ENCODE assay signal across 11 cellular contexts in the genomic region with DNA sequence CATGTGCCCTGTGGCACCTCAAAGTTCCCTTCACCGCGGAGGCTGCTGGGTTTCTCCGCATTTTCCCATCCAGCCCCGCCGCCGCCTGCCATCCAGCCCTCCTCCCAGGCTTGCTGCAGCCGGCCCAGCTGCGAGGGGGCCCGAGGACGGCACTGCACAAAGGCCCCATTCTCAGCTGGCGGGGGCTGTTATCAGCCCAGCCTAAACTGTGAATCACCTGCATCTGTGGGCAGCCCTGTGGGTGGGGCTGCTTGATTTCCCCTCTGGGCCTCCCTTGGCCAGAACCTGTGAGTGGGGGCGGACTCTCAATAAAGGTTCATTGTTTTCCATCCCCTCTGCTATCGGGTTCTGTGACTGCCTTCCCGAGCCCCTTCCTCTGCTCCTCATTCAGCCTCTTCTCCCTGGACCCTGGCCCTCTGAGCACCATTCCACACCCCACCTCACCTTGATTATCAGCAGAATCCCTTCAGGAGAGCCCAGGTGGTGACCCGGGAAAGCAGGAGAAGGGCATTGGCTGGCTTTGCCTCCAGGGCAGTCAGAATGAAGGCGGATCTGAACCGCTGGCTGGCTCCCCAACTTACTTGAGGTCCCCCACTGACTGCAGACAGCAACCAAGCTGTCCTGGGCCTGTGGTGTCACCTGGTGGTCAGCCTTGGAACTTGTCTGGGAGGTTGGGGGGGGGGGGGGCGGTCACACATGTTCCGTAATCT.
DNase-seq lines count a peak whose midpoint lies in the region; TF ChIP-seq lines count a peak whose summit lies in the region.
"Had no signal": no experiment of that assay in that cellular context is flagged by ENCODE, and none has a peak within 500 bp of the region (broad histone marks: within the 10 kb centered on the region; RNA-seq: fewer than 3 reads in every experiment).

No MANE protein-coding gene starts in this region.

- H3K27ac ChIP-seq in breast epithelium (peak overlapping the region; percentile 33 to 48), temporal lobe (ENCODE audit: low read depth, low read length) (peak overlapping the region; percentile 87)
- H3K27ac ChIP-seq: A549, right atrium auricular region had no signal

- peak; percentile 23 for DNase-seq in activated CD4-positive, alpha-beta T cell treated with anti-CD3 and anti-CD28 coated beads for 48 hours
- no peak for DNase-seq in activated CD4-positive, alpha-beta T cell treated with anti-CD3 and anti-CD28 coated beads, Interleukin-2, amount 50 U/mL, for 4 hours
- DNase-seq in breast epithelium (ENCODE audit: low spot score in 2 of 2), result no peak
- DNase-seq in kidney epithelial cell (ENCODE audit: low read depth), result no peak
- DNase-seq in kidney tubule cell (ENCODE audit: low spot score), result no peak
- DNase-seq in NOMO-1 treated with DMSO at 0.1 percent for 48 hours (lab: John Stamatoyannopoulos, UW; ENCODE audit: unreplicated experiment), result no peak
- DNase-seq in NCI-H446 treated with DMSO at 0.1 percent for 48 hours (lab: John Stamatoyannopoulos, UW), result no peak
- DNase-seq: SW 1271 had no signal

- no peak for TF ChIP-seq POLR2A in breast epithelium (IDR thresholded peaks at IDR 0.05)

- H3K36me3 ChIP-seq in breast epithelium (no peaks in the 10 kb centered on the region), kidney epithelial cell (ENCODE audit: control insufficient read depth, insufficient read depth, low read length) (no peaks in the 10 kb centered on the region)
- H3K36me3 ChIP-seq: right atrium auricular region had no signal

- intact Hi-C loops in breast epithelium (cut with DNase I; ENCODE audit: low total_unique reads), result loop anchor here (10.0 kb wide), 1 partner anchor 203 kb away; a partner anchor contains a TSS

- H3K4me1 ChIP-seq in breast epithelium, result peaks cover 0 to 6% of the 10 kb centered on the region in 2 donors

- peaks cover 0 to 4% of the 10 kb centered on the region in 2 donors for H3K9me3 ChIP-seq in breast epithelium

- H3K27me3 ChIP-seq in breast epithelium (no peaks in the 10 kb centered on the region), kidney epithelial cell (ENCODE audit: control insufficient read depth, insufficient read depth, low read length) (no peaks in the 10 kb centered on the region)
- H3K27me3 ChIP-seq: right atrium auricular region had no signal

- H3K4me3 ChIP-seq in breast epithelium, result no peak overlapping the region
- no peak overlapping the region for H3K4me3 ChIP-seq in kidney epithelial cell (ENCODE audit: low read depth, low read length)
- H3K4me3 ChIP-seq: A549, right atrium auricular region had no signal

- TF ChIP-seq CTCF in breast epithelium (IDR thresholded peaks at IDR 0.05) (peak in 2 of 3 donors; percentile 14 to 47), kidney epithelial cell (IDR thresholded peaks at IDR 0.05; ENCODE audit: insufficient read depth, low read length, poor library complexity, severe bottlenecking) (peak; percentile 37)
